Comparison of ENCODE assay signal across 12 cellular contexts in genomic region chr11:130725417-130726233, GRCh38.
DNase-seq lines count a peak whose midpoint lies in the region; ATAC-seq and TF ChIP-seq lines count a peak whose summit lies in the region.
"Had no signal": no experiment of that assay in that cellular context is flagged by ENCODE, and none has a peak within 500 bp of the region (broad histone marks: within the 10 kb centered on the region; RNA-seq: fewer than 3 reads in every experiment).

No MANE protein-coding gene starts in this region.

- peak overlapping the region; percentile 79 for H3K27ac ChIP-seq in RWPE1
- H3K27ac ChIP-seq in esophagus muscularis mucosa (replicated peaks in 1 of 4), result peak overlapping the region in 3 of 4 donors; percentile 7 to 49 (median 30)
- H3K27ac ChIP-seq: thyroid gland had no signal

- no peaks in the 10 kb centered on the region for H3K36me3 ChIP-seq in esophagus muscularis mucosa
- H3K36me3 ChIP-seq in mucosa of descending colon (ENCODE audit: low read depth), result no peaks in the 10 kb centered on the region
- H3K36me3 ChIP-seq: thyroid gland had no signal

- 86% methylated on average over 5 of the region's 5 CpGs for WGBS in esophagus muscularis mucosa

- TF ChIP-seq EP300 in esophagus muscularis mucosa (IDR thresholded peaks at IDR 0.05), result no peak

- peaks cover 20 to 27% (median 22%) of the 10 kb centered on the region in 4 donors for H3K4me1 ChIP-seq in esophagus muscularis mucosa
- peaks cover 3% of the 10 kb centered on the region for H3K4me1 ChIP-seq in mucosa of descending colon (ENCODE audit: low read depth)

- peaks cover 0 to 13% (median 7%) of the 10 kb centered on the region in 4 donors for H3K9me3 ChIP-seq in esophagus muscularis mucosa
- H3K9me3 ChIP-seq in mucosa of descending colon, result peaks cover 9% of the 10 kb centered on the region
- H3K9me3 ChIP-seq: thyroid gland had no signal

- H3K4me3 ChIP-seq in esophagus muscularis mucosa (no peak overlapping the region), mucosa of descending colon (no peak overlapping the region)
- H3K4me3 ChIP-seq: thyroid gland had no signal

- CTCF ChIA-PET in RWPE1 (lab: Yijun Ruan, JAX), result interaction anchor here (0.7 kb wide), 1 partner anchor 137 kb away, joined by 6 read pairs; no protein-coding TSS in a partner anchor

- ATAC-seq in mucosa of descending colon (peak; percentile 34), GM19351 (IDR thresholded peaks at IDR 0.05; ENCODE audit: unreplicated experiment) (no peak), GM19023 (IDR thresholded peaks at IDR 0.05; ENCODE audit: unreplicated experiment) (no peak), HG03469 (IDR thresholded peaks at IDR 0.05; ENCODE audit: unreplicated experiment) (no peak)

- TF ChIP-seq POLR2A in esophagus muscularis mucosa (IDR thresholded peaks at IDR 0.05; ENCODE audit: low read depth), result no peak

- POLR2A ChIA-PET in RWPE1 (lab: Yijun Ruan, JAX; ENCODE audit: low non-redundant PET), result no interaction called here

- DNase-seq in GM03348 (ENCODE audit: low spot score), result peak; percentile 27
- peak; percentile 14 for DNase-seq in RWPE1 (ENCODE audit: low spot score)
- no peak for DNase-seq in esophagus muscularis mucosa (ENCODE audit: extremely low spot score)
- DNase-seq in mucosa of descending colon, result no peak
- DNase-seq in head of caudate nucleus, result no peak
- DNase-seq: activated naive CD4-positive, alpha-beta T cell treated with anti-CD3 and anti-CD28 coated beads, Interleukin-2, amount 50 U/mL, for 16 hours; MV-4-11; posterior cingulate gyrus had no signal

- no peaks in the 10 kb centered on the region for H3K27me3 ChIP-seq in esophagus muscularis mucosa
- H3K27me3 ChIP-seq: thyroid gland had no signal

- intact Hi-C loops in esophagus muscularis mucosa (cut with DNase I) (no loop called here), mucosa of descending colon (cut with DNase I, micrococcal nuclease) (no loop called here), head of caudate nucleus (cut with DNase I) (no loop called here)

- TF ChIP-seq CTCF in RWPE1 (conservative IDR thresholded peaks at IDR 0.05; ENCODE audit: low read depth) (no peak), esophagus muscularis mucosa (IDR thresholded peaks at IDR 0.05) (no peak), mucosa of descending colon (IDR thresholded peaks at IDR 0.05) (no peak)

Comparison
In these comparisons a context has a peak if more than half of its experiments do, and no peak if none do; other contexts are left out.
1. DNase-seq: peak in GM03348 (single experiment) and RWPE1 (single experiment); none in esophagus muscularis mucosa (single experiment), mucosa of descending colon (0 of 3) and head of caudate nucleus (0 of 42).